ENCODE assay signal across 8 cellular contexts in the genomic region with DNA sequence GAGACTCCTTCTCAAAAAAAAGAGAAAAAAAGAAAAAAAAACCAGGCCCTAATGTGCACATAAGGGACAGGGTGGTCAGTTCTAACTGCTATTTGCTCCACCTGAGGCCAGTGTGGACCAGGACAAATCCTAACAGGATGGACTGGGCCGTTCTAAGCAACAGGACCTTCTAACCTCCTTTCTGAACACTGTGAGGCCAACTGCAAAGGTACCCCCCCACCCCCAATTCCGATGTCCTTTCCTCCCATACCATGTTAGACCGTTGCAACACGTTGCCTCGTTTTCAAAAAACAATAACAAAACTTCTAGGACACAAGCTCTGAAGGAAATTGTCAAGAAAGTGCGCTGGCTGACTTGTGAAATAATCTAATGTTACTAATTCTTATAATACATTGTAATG. TPM values are rescaled to one million over a fixed set of nuclear protein-coding genes. Genes with fewer than 3 reads are reported as not detected.
DNase-seq lines count a peak whose midpoint lies in the region; ATAC-seq, FAIRE-seq and TF ChIP-seq lines count a peak whose summit lies in the region.

No MANE protein-coding gene starts in this region.

- H3K9me3 Mint-ChIP-seq in activated T-cell treated with anti-CD3 and anti-CD28 coated beads, Interleukin-2, amount 50 U/mL, for 4 hours = no peaks in the 10 kb centered on the region
- H3K9me3 Mint-ChIP-seq in activated naive CD8-positive, alpha-beta T cell (ENCODE audit: low read depth) = no peaks in the 10 kb centered on the region

- no peaks in the 10 kb centered on the region for H3K27me3 ChIP-seq in tibial nerve

- intact Hi-C loops in kidney (cut with DNase I) = no loop called here

- no peak for TF ChIP-seq POLR2A in tibial nerve (IDR thresholded peaks at IDR 0.05)

- DNase-seq in activated T-cell treated with anti-CD3 and anti-CD28 coated beads, Interleukin-2, amount 50 U/mL, for 4 hours = no peak
- DNase-seq in activated T-cell treated with anti-CD3 and anti-CD28 coated beads, Interleukin-2, amount 50 U/mL, for 1 hour = no peak
- DNase-seq in kidney (peak; percentile 10), tibial nerve (ENCODE audit: low spot score in 2 of 2) (no peak), NCI-H128 (lab: John Stamatoyannopoulos, UW; ENCODE audit: unreplicated experiment) (no peak)
- DNase-seq in stimulated activated naive CD4-positive, alpha-beta T cell treated with Interleukin-2 at 50 U/mL for 16 hours (lab: John Stamatoyannopoulos, UW) = no peak

- no peaks in the 10 kb centered on the region for H3K27me3 Mint-ChIP-seq in activated T-cell treated with anti-CD3 and anti-CD28 coated beads, Interleukin-2, amount 50 U/mL, for 4 hours (ENCODE audit: low read depth)
- no peaks in the 10 kb centered on the region for H3K27me3 Mint-ChIP-seq in activated naive CD8-positive, alpha-beta T cell

- peaks cover 0 to 7% of the 10 kb centered on the region in 2 donors for H3K9me3 ChIP-seq in kidney (ENCODE audit: control insufficient read depth in 1 of 2, low read length in 2 of 2)
- H3K9me3 ChIP-seq in tibial nerve = no peaks in the 10 kb centered on the region

- H3K27ac ChIP-seq in kidney (ENCODE audit: low read depth in 2 of 2, low read length in 2 of 2) (no peak overlapping the region), tibial nerve (peak overlapping the region in 3 of 4 donors; percentile 96 to 100 (median 99))

- H3K36me3 ChIP-seq in kidney (ENCODE audit: control insufficient read depth in 1 of 2, insufficient read depth in 2 of 2, low read length in 2 of 2) (peaks cover 6 to 21% of the 10 kb centered on the region in 2 donors), tibial nerve (peaks cover 0 to 28% (median 0%) of the 10 kb centered on the region in 3 donors)

- H3K27ac Mint-ChIP-seq in activated naive CD8-positive, alpha-beta T cell = peak overlapping the region; percentile 88

- FAIRE-seq in kidney (lab: Jason Lieb, UNC) = no peak

- peaks cover 5 to 15% of the 10 kb centered on the region in 2 donors for H3K4me1 ChIP-seq in kidney (ENCODE audit: control insufficient read depth in 1 of 2, insufficient read depth in 1 of 2, low read depth in 1 of 2, low read length in 2 of 2)
- peaks cover 0 to 51% (median 28%) of the 10 kb centered on the region in 4 donors for H3K4me1 ChIP-seq in tibial nerve

- peak overlapping the region in 1 of 2 donors; percentile 63 for H3K9ac ChIP-seq in kidney (ENCODE audit: low read length in 2 of 2)

- H3K36me3 Mint-ChIP-seq in activated T-cell treated with anti-CD3 and anti-CD28 coated beads, Interleukin-2, amount 50 U/mL, for 4 hours (ENCODE audit: insufficient read depth) = peaks cover 21% of the 10 kb centered on the region
- peaks cover 6% of the 10 kb centered on the region for H3K36me3 Mint-ChIP-seq in activated naive CD8-positive, alpha-beta T cell

- H3K4me3 Mint-ChIP-seq in activated T-cell treated with anti-CD3 and anti-CD28 coated beads, Interleukin-2, amount 50 U/mL, for 4 hours = peak overlapping the region; percentile 84
- H3K4me3 Mint-ChIP-seq in activated naive CD8-positive, alpha-beta T cell = peak overlapping the region; percentile 93

- WGBS in tibial nerve, 2 donors = 19 to 20% methylated on average over 6 of the region's 6 CpGs

- TF ChIP-seq EP300 in tibial nerve (IDR thresholded peaks at IDR 0.05) = no peak

- H3K4me3 ChIP-seq in kidney (ENCODE audit: low read length in 2 of 2) = peak overlapping the region; percentile 70 to 80
- H3K4me3 ChIP-seq in tibial nerve = peak overlapping the region; percentile 75 to 96 (median 94)

- peaks cover 39% of the 10 kb centered on the region for H3K4me1 Mint-ChIP-seq in activated T-cell treated with anti-CD3 and anti-CD28 coated beads, Interleukin-2, amount 50 U/mL, for 4 hours (ENCODE audit: low read depth)
- H3K4me1 Mint-ChIP-seq in activated naive CD8-positive, alpha-beta T cell (ENCODE audit: low read depth) = peaks cover 40% of the 10 kb centered on the region

- ATAC-seq in activated T-cell treated with anti-CD3 and anti-CD28 coated beads, Interleukin-2, amount 50 U/mL, for 4 hours = no peak
- no peak for ATAC-seq in GM18907 (IDR thresholded peaks at IDR 0.05; ENCODE audit: unreplicated experiment)

- no peak for TF ChIP-seq CTCF in kidney (IDR thresholded peaks at IDR 0.05; ENCODE audit: borderline replicate concordance, extremely low read depth, insufficient read depth)
- TF ChIP-seq CTCF in tibial nerve (IDR thresholded peaks at IDR 0.05) = no peak

RNA-seq across cellular contexts. Expression of a gene that starts 1.2 kb away (rescaled TPM):
- 10 to 100 TPM; 58.6 to 61.8 (median 59.0) TPM for total RNA-seq in activated T-cell treated with anti-CD3 and anti-CD28 coated beads, Interleukin-2, amount 50 U/mL, for 4 hours
- total RNA-seq in kidney (68.0 TPM), tibial nerve (10 to 100 TPM; 27.3 to 61.2 (median 42.0) TPM)
- 184 TPM for polyA plus RNA-seq in kidney (ENCODE audit: insufficient read depth, low read depth, low replicate concordance)

RNA-seq across cellular contexts. Expression of a gene that starts 1.7 kb away (rescaled TPM):
- 10 to 100 TPM; 72.6 to 82.4 (median 75.3) TPM for total RNA-seq in activated T-cell treated with anti-CD3 and anti-CD28 coated beads, Interleukin-2, amount 50 U/mL, for 4 hours
- total RNA-seq in kidney (81.0 TPM), tibial nerve (100 to 1,000 TPM in 2 of 4 donors, 10 to 100 TPM in 2; 61.8 to 146 (median 87.2) TPM)
- 56.6 TPM for polyA plus RNA-seq in kidney (ENCODE audit: insufficient read depth, low read depth, low replicate concordance)

RNA-seq across cellular contexts. Expression of a gene that starts 50.9 kb away (rescaled TPM):
- total RNA-seq in activated T-cell treated with anti-CD3 and anti-CD28 coated beads, Interleukin-2, amount 50 U/mL, for 4 hours = 100 to 1,000 TPM in 1 of 3 donors, 10 to 100 TPM in 2; 89.5 to 110 (median 94.9) TPM
- total RNA-seq in kidney (19.0 TPM), tibial nerve (10 to 100 TPM; 20.5 to 35.4 (median 21.3) TPM)
- 27.1 TPM for polyA plus RNA-seq in kidney (ENCODE audit: insufficient read depth, low read depth, low replicate concordance)

Comparison
In these comparisons a context has a peak if more than half of its experiments do, and no peak if none do; other contexts are left out.
1. H3K27ac ChIP-seq: peak in tibial nerve (3 of 4); none in kidney (0 of 2).